Comparison of ENCODE assay signal across 17 cellular contexts in the genomic region with DNA sequence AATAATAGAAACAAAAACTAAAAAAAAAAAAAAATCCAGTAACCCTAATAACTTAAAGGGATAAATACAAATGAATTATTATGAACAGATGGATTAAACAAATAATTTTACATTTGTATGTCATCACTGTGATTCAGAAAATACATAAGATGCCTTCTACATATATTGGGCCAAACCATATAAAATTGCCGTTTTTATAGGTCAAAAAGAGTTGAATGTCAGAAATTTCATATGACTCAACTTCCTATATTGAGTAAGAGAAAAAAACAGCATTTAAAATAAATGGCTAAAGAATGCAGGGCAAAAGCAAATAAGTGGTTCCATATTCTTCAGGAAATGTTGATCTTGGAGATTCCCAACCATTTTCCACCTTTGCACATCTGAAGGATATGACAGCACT.
"Had no signal": no experiment of that assay in that cellular context is flagged by ENCODE, and none has a peak within 500 bp of the region (broad histone marks: within the 10 kb centered on the region; RNA-seq: fewer than 3 reads in every experiment).

No MANE protein-coding gene starts in this region.

- H3K4me3 ChIP-seq: lower lobe of right lung, tibial nerve, vagina had no signal

- H3K27me3 ChIP-seq: tibial nerve, vagina had no signal

- ATAC-seq: activated CD8-positive, alpha-beta T cell treated with anti-CD3 and anti-CD28 coated beads for 36 hours; left cardiac atrium; lower lobe of right lung; stimulated activated memory B cell treated with anti-CD40 and anti-IgM and Interleukin-4, amounts not matched to agents 10 μg/mL and 1 μg/mL and 100 μg/mL, for 72 hours had no signal

- H3K9ac ChIP-seq: parathyroid adenoma had no signal

- H3K9me3 ChIP-seq: lower lobe of right lung, tibial nerve, vagina had no signal

- H3K4me1 ChIP-seq: lower lobe of right lung, parathyroid adenoma, vagina had no signal

- H2AFZ ChIP-seq: parathyroid adenoma had no signal

- H3K79me2 ChIP-seq: parathyroid adenoma had no signal

- H3K27ac ChIP-seq: epithelial cell of prostate, lower lobe of right lung, parathyroid adenoma, tibial nerve, vagina, VCaP had no signal

- DNase-seq: activated CD8-positive, alpha-beta memory T cell treated with anti-CD3 and anti-CD28 coated beads, Interleukin-2, amount 50 U/mL, for 48 hours; activated CD8-positive, alpha-beta T cell treated with anti-CD3 and anti-CD28 coated beads for 36 hours; activated naive CD4-positive, alpha-beta T cell; central memory CD4-positive, alpha-beta T cell; cortex of kidney; effector memory CD4-positive, alpha-beta T cell; glutamatergic neuron; immature natural killer cell; left cardiac atrium; lower lobe of right lung; midbrain had no signal
